ENCODE assay signal across 20 cellular contexts in the genomic region with DNA sequence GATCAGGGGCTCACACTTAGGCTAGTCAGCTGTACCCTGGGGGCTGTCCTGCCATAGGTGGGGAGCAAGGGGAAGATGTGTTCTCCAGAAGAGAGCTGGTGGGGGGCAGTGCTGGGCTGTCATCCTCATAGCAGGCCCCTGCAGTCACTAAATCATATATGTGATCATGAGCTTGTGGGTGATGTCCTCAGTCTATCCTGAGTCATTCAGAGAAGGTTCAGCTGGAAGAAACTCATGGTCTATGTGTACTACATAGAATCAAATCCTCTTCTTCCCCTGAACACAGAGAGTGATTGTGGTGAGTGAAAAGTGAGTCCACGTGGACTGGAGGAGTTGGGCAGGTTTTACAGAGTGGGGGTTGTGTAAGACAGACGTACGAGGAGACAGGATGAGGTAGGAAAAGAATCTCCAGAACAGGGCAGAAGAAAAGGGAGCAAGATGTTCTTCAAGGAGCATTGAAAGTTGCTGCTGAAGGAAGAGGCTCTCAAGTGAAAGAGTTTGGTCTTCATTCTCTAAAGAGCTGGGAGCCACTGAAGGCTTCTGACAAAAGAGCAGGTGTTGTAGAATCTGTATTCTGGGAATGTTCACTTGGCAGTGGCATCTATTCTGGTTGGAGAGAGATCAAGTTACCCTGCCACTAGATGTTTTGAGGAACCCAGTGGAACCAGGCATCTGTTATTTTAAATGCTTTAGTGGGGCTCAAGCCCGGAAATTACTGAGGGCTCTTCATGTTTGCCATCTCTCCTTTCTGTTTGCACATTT.
A peak's percentile ranks its signal among the peaks of the same experiment; 100 is the strongest.
DNase-seq lines count a peak whose midpoint lies in the region; ATAC-seq, FAIRE-seq and TF ChIP-seq lines count a peak whose summit lies in the region.
"Had no signal": no experiment of that assay in that cellular context is flagged by ENCODE, and none has a peak within 500 bp of the region (broad histone marks: within the 10 kb centered on the region; RNA-seq: fewer than 3 reads in every experiment).

No MANE protein-coding gene starts in this region.

- ATAC-seq in GM18873 (IDR thresholded peaks at IDR 0.05; ENCODE audit: low FRiP score, unreplicated experiment), result no peak
- ATAC-seq in HG03095 (IDR thresholded peaks at IDR 0.05; ENCODE audit: unreplicated experiment), result no peak
- ATAC-seq: PC-3; stimulated activated naive CD8-positive, alpha-beta T cell treated with anti-CD3 and anti-CD28 coated beads, Interleukin-15, amount 100 ng/mL, for 72 hours had no signal

- no peaks in the 10 kb centered on the region for H3K27me3 Mint-ChIP-seq in nephron progenitor cell (ENCODE audit: low read depth, poor library complexity)

- peak overlapping the region; percentile 86 for H3K27ac Mint-ChIP-seq in nephron progenitor cell
- H3K27ac Mint-ChIP-seq: activated naive CD8-positive, alpha-beta T cell treated with anti-CD3 and anti-CD28 coated beads for 36 hours; immature natural killer cell; stimulated activated naive CD8-positive, alpha-beta T cell treated with anti-CD3 and anti-CD28 coated beads, Interleukin-15, amount 100 ng/mL, for 72 hours had no signal

- H3K9me3 Mint-ChIP-seq in nephron progenitor cell, result no peaks in the 10 kb centered on the region
- H3K9me3 Mint-ChIP-seq: activated naive CD8-positive, alpha-beta T cell treated with anti-CD3 and anti-CD28 coated beads for 36 hours; immature natural killer cell; stimulated activated naive CD8-positive, alpha-beta T cell treated with anti-CD3 and anti-CD28 coated beads, Interleukin-15, amount 100 ng/mL, for 72 hours had no signal

- peaks cover 15 to 33% of the 10 kb centered on the region in 2 experiments; a peak in 2 of 3 replicates for H3K36me3 ChIP-seq in HEK293 (ENCODE audit: control insufficient read depth in 2 of 2, insufficient read depth in 1 of 2, low read length in 2 of 2)
- H3K36me3 ChIP-seq: MG63, pancreas had no signal

- CTCF ChIA-PET in HEK293 (lab: Yijun Ruan, JAX), result interaction anchor here (0.6 to 0.7 kb wide), 2 partner anchors 74 to 147 kb away, joined by 3 to 4 read pairs; no protein-coding TSS in a partner anchor

- H3K27ac ChIP-seq in HEK293 (ENCODE audit: extremely low read depth, low read depth, low read length) (no peak overlapping the region), angular gyrus (ENCODE audit: low read depth, low read length) (peak overlapping the region; percentile 44)
- H3K27ac ChIP-seq: pancreas had no signal

- DNase-seq in NCI-H2107 treated with DMSO at 0.1 percent for 48 hours (lab: John Stamatoyannopoulos, UW; ENCODE audit: unreplicated experiment), result peak; percentile 88
- DNase-seq in nephron progenitor cell, result no peak
- no peak for DNase-seq in GM12892 (ENCODE audit: insufficient read length)
- DNase-seq in stimulated activated CD4-positive, alpha-beta T cell treated with anti-CD3 and anti-CD28 coated beads, Interleukin-4, amount 100 ng/mL, for 4 hours, result no peak
- DNase-seq: activated CD4-positive, CD25-positive, alpha-beta regulatory T cell; activated naive CD8-positive, alpha-beta T cell treated with anti-CD3 and anti-CD28 coated beads for 36 hours; immature natural killer cell; IMR-90; MG63; NCI-H187; NCI-H748 treated with DMSO at 0.1 percent for 48 hours; pancreas; PC-3; stimulated activated CD4-positive, alpha-beta T cell treated with anti-CD3 and anti-CD28 coated beads, Interleukin-1b, Interleukin-23, amount 100 ng/mL, for 48 hours; stimulated activated naive CD8-positive, alpha-beta T cell treated with anti-CD3 and anti-CD28 coated beads, Interleukin-15, amount 100 ng/mL, for 72 hours had no signal

- H3K4me3 Mint-ChIP-seq in nephron progenitor cell, result no peak overlapping the region
- H3K4me3 Mint-ChIP-seq: activated naive CD8-positive, alpha-beta T cell treated with anti-CD3 and anti-CD28 coated beads for 36 hours; immature natural killer cell; stimulated activated naive CD8-positive, alpha-beta T cell treated with anti-CD3 and anti-CD28 coated beads, Interleukin-15, amount 100 ng/mL, for 72 hours had no signal

- no peak overlapping the region for H3K4me3 ChIP-seq in HEK293 (ENCODE audit: low read depth, low read length)
- H3K4me3 ChIP-seq: HAP-1, MG63, pancreas had no signal

- peaks cover 35% of the 10 kb centered on the region for H3K4me1 Mint-ChIP-seq in nephron progenitor cell
- H3K4me1 Mint-ChIP-seq: immature natural killer cell had no signal

- peaks cover 11% of the 10 kb centered on the region; the same call in 1 of the 2 replicates for H3K4me1 ChIP-seq in HEK293 (ENCODE audit: control insufficient read depth, insufficient read depth, low read length)
- H3K4me1 ChIP-seq: pancreas had no signal

- POLR2A ChIA-PET in HEK293 (lab: Yijun Ruan, JAX), result no interaction called here

- H3K36me3 Mint-ChIP-seq in nephron progenitor cell (ENCODE audit: low read depth), result peaks cover 78% of the 10 kb centered on the region

- H3K9me3 ChIP-seq in HEK293 (ENCODE audit: control insufficient read depth, insufficient read depth, low read depth, low read length), result no peaks in the 10 kb centered on the region
- H3K9me3 ChIP-seq: HAP-1, MG63, pancreas had no signal

- TF ChIP-seq CTCF in HEK293 (tag by site-specific recombination; IDR thresholded peaks at IDR 0.05) (no peak), nephron progenitor cell (IDR thresholded peaks at IDR 0.05) (no peak)

- FAIRE-seq in GM12892 (lab: Jason Lieb, UNC), result no peak
- FAIRE-seq: pancreas had no signal

- no peak for TF ChIP-seq POLR2A in GM12892 (IDR thresholded peaks at IDR 0.05; ENCODE audit: low read depth, low read length)

TF ChIP-seq in HEK293, 187 proteins besides CTCF, POLR2A, EP300 and RAD21:
- TF ChIP-seq FEZF1 (tag by site-specific recombination; IDR thresholded peaks at IDR 0.05) (peak; percentile 54), PRDM1 (tag by site-specific recombination; IDR thresholded peaks at IDR 0.05) (peak; percentile 54)
- TF ChIP-seq, protein P1, sequence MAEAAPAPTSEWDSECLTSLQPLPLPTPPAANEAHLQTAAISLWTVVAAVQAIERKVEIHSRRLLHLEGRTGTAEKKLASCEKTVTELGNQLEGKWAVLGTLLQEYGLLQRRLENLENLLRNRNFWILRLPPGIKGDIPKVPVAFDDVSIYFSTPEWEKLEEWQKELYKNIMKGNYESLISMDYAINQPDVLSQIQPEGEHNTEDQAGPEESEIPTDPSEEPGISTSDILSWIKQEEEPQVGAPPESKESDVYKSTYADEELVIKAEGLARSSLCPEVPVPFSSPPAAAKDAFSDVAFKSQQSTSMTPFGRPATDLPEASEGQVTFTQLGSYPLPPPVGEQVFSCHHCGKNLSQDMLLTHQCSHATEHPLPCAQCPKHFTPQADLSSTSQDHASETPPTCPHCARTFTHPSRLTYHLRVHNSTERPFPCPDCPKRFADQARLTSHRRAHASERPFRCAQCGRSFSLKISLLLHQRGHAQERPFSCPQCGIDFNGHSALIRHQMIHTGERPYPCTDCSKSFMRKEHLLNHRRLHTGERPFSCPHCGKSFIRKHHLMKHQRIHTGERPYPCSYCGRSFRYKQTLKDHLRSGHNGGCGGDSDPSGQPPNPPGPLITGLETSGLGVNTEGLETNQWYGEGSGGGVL (tag by site-specific recombination; IDR thresholded peaks at IDR 0.05), result no peak
- TF ChIP-seq, protein P2, sequence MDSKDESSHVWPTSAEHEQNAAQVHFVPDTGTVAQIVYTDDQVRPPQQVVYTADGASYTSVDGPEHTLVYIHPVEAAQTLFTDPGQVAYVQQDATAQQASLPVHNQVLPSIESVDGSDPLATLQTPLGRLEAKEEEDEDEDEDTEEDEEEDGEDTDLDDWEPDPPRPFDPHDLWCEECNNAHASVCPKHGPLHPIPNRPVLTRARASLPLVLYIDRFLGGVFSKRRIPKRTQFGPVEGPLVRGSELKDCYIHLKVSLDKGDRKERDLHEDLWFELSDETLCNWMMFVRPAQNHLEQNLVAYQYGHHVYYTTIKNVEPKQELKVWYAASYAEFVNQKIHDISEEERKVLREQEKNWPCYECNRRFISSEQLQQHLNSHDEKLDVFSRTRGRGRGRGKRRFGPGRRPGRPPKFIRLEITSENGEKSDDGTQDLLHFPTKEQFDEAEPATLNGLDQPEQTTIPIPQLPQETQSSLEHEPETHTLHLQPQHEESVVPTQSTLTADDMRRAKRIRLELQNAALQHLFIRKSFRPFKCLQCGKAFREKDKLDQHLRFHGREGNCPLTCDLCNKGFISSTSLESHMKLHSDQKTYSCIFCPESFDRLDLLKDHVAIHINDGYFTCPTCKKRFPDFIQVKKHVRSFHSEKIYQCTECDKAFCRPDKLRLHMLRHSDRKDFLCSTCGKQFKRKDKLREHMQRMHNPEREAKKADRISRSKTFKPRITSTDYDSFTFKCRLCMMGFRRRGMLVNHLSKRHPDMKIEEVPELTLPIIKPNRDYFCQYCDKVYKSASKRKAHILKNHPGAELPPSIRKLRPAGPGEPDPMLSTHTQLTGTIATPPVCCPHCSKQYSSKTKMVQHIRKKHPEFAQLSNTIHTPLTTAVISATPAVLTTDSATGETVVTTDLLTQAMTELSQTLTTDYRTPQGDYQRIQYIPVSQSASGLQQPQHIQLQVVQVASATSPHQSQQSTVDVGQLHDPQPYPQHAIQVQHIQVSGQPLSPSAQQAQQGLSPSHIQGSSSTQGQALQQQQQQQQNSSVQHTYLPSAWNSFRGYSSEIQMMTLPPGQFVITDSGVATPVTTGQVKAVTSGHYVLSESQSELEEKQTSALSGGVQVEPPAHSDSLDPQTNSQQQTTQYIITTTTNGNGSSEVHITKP (tag by site-specific recombination; IDR thresholded peaks at IDR 0.05), result no peak
TF ChIP-seq in HEK293: peak in this region for 2.
